In the genomic region with DNA sequence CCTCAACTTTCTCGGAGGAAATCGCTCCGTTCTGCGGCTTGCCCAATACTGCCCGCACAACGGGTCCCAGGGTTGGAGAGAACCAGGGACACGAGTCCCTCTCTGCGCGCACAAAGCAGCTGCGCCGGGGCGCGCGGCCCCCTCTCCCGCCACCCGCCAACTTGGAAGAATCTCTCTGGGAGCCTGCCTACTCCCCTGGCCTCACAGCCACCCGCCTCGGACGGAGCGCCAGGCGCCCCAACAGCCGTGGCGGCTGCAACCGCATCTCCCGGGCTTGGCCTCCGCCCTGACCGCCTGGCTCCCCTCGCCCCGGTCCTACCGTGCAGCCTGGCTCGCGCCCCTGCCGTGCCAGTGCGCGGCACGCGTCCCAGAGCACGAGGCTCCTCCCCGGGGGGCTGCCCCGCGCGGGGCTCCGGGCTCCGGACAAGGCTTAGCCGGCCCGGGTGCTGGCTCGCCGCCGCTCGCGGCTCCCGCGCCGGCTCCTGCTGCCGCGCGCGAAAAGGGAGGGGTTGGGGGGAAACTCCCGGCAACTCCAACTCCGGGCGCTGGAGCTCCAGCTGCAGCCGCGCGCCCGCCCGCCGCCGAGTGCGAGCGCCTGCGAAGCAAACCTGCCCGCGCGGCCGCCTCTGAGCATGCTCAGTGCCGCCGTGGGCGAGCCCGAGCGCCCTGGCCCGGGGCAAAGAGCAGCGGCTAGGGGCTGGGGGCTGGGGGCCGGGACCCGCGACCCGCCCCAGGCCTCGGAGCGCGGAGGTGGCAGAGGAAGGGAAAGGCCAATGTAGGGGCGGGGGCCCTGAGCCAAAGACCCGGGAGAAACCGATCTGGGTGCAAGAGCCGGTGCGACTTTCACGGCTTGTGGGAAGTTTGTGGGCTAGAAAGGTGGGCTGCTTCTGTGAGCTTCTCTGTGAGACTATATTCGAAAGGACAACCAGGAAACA, we compare ENCODE assay signal across 1 cellular context.
TF ChIP-seq lines count a peak whose summit lies in the region.

Gene STXBP6, minus strand, starts transcription at position 589 of the 935 bp plus-strand sequence. CDS start 75,329 bp downstream, outside the sequence.

TF ChIP-seq in HepG2, 621 proteins besides CTCF, POLR2A, EP300 and RAD21 (continued from another document and continues in another):
- TF ChIP-seq, protein P1, sequence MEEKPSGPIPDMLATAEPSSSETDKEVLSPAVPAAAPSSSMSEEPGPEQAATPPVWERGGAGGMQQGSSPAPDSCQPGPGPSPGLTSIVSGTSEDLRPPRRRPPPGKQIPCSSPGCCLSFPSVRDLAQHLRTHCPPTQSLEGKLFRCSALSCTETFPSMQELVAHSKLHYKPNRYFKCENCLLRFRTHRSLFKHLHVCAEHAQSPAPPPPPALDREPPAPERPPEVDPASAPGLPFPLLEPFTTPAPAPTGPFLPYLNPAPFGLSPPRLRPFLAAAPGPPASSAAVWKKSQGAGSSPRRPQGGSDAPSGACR (CRISPR knock-in tag; IDR thresholded peaks at IDR 0.05) = peak; percentile 20
- TF ChIP-seq TAF15 (IDR thresholded peaks at IDR 0.05; ENCODE audit: low read depth, low read length, poor library complexity, severe bottlenecking) (peak; percentile 98), TIGD3 (CRISPR knock-in tag; IDR thresholded peaks at IDR 0.05; ENCODE audit: borderline replicate concordance) (no peak), ZNF7 (CRISPR knock-in tag; IDR thresholded peaks at IDR 0.05) (peak; percentile 6; the same call in 1 of the 2 replicates), ZFP36L2 (CRISPR knock-in tag; IDR thresholded peaks at IDR 0.05) (peak; percentile 34; the same call in 1 of the 2 replicates), XRCC5 (optimal IDR thresholded peaks at IDR 0.05; ENCODE audit: low read length) (peak; percentile 78), ZNF547 (CRISPR knock-in tag; IDR thresholded peaks at IDR 0.05) (peak; percentile 94), MAFG (CRISPR knock-in tag; IDR thresholded peaks at IDR 0.05) (no peak; the same call in 1 of the 2 replicates), FOXJ3 (CRISPR knock-in tag; IDR thresholded peaks at IDR 0.05; ENCODE audit: borderline replicate concordance) (0 out of 2 replicates have a peak, but pooled peaks have one; percentile 23), SRF (IDR thresholded peaks at IDR 0.05; ENCODE audit: low read depth, low read length) (no peak), ZNF18 (CRISPR knock-in tag; IDR thresholded peaks at IDR 0.05; ENCODE audit: insufficient replicate concordance) (peak; percentile 97), RFXAP (CRISPR knock-in tag; IDR thresholded peaks at IDR 0.05; ENCODE audit: borderline replicate concordance) (peak; percentile 50), MIXL1 (CRISPR knock-in tag; IDR thresholded peaks at IDR 0.05) (peak; percentile 9; the same call in 1 of the 2 replicates), ZNF615 (CRISPR knock-in tag; IDR thresholded peaks at IDR 0.05; ENCODE audit: borderline replicate concordance) (no peak), HOXA7 (CRISPR knock-in tag; IDR thresholded peaks at IDR 0.05) (no peak), MEIS2 (CRISPR knock-in tag; IDR thresholded peaks at IDR 0.05) (peak; percentile 94), RXRA (CRISPR knock-in tag; IDR thresholded peaks at IDR 0.05) (no peak), SALL1 (CRISPR knock-in tag; IDR thresholded peaks at IDR 0.05) (peak; percentile 82), PAX8 (CRISPR knock-in tag; IDR thresholded peaks at IDR 0.05; ENCODE audit: borderline replicate concordance) (peak; percentile 83; the same call in 1 of the 2 replicates), ZNF839 (CRISPR knock-in tag; IDR thresholded peaks at IDR 0.05; ENCODE audit: borderline replicate concordance) (peak; percentile 50), ZFP91 (CRISPR knock-in tag; IDR thresholded peaks at IDR 0.05; ENCODE audit: borderline replicate concordance) (peak; percentile 74), SIX4 (CRISPR knock-in tag; IDR thresholded peaks at IDR 0.05) (no peak; the same call in none of the 2 replicates), GATAD1 (CRISPR knock-in tag; IDR thresholded peaks at IDR 0.05) (no peak), RBM39 (IDR thresholded peaks at IDR 0.05; ENCODE audit: low read depth, low read length, poor library complexity, severe bottlenecking) (peak; percentile 45), ZNF329 (CRISPR knock-in tag; IDR thresholded peaks at IDR 0.05; ENCODE audit: low read depth) (peak; percentile 79; the same call in 1 of the 2 replicates), ZMAT3 (CRISPR knock-in tag; conservative IDR thresholded peaks at IDR 0.05) (peak; percentile 93), BCL6 (CRISPR knock-in tag; IDR thresholded peaks at IDR 0.05) (peak; percentile 24; the same call in 1 of the 2 replicates), ATF3 (CRISPR knock-in tag; IDR thresholded peaks at IDR 0.05) (peak; percentile 39; the same call in 1 of the 2 replicates), SIN3B (IDR thresholded peaks at IDR 0.05; ENCODE audit: low read length) (no peak), ZNF678 (CRISPR knock-in tag; IDR thresholded peaks at IDR 0.05) (peak; percentile 96; the same call in 1 of the 2 replicates), GABPB1 (CRISPR knock-in tag; IDR thresholded peaks at IDR 0.05) (peak; percentile 70), DMTF1 (CRISPR knock-in tag; IDR thresholded peaks at IDR 0.05) (no peak), ZNF503 (CRISPR knock-in tag; IDR thresholded peaks at IDR 0.05) (peak; percentile 23), HOXA3 (CRISPR knock-in tag; IDR thresholded peaks at IDR 0.05) (peak; percentile 66), ZFAT (CRISPR knock-in tag; conservative IDR thresholded peaks at IDR 0.05) (peak; percentile 39; the same call in 1 of the 2 replicates), REPIN1 (CRISPR knock-in tag; IDR thresholded peaks at IDR 0.05; ENCODE audit: borderline replicate concordance, low read depth) (no peak; the same call in 1 of the 2 replicates), SALL2 (CRISPR knock-in tag; IDR thresholded peaks at IDR 0.05) (0 out of 2 replicates have a peak, but pooled peaks have one; percentile 38), ZNF136 (CRISPR knock-in tag; IDR thresholded peaks at IDR 0.05; ENCODE audit: low read depth) (no peak), HES4 (CRISPR knock-in tag; IDR thresholded peaks at IDR 0.05; ENCODE audit: borderline replicate concordance) (peak; percentile 99)
- TF ChIP-seq, protein P2, sequence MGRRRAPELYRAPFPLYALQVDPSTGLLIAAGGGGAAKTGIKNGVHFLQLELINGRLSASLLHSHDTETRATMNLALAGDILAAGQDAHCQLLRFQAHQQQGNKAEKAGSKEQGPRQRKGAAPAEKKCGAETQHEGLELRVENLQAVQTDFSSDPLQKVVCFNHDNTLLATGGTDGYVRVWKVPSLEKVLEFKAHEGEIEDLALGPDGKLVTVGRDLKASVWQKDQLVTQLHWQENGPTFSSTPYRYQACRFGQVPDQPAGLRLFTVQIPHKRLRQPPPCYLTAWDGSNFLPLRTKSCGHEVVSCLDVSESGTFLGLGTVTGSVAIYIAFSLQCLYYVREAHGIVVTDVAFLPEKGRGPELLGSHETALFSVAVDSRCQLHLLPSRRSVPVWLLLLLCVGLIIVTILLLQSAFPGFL (CRISPR knock-in tag; IDR thresholded peaks at IDR 0.05) = peak; percentile 44
- TF ChIP-seq, protein P3, sequence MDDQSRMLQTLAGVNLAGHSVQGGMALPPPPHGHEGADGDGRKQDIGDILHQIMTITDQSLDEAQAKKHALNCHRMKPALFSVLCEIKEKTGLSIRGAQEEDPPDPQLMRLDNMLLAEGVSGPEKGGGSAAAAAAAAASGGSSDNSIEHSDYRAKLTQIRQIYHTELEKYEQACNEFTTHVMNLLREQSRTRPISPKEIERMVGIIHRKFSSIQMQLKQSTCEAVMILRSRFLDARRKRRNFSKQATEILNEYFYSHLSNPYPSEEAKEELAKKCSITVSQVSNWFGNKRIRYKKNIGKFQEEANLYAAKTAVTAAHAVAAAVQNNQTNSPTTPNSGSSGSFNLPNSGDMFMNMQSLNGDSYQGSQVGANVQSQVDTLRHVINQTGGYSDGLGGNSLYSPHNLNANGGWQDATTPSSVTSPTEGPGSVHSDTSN (CRISPR knock-in tag; IDR thresholded peaks at IDR 0.05; ENCODE audit: borderline replicate concordance) = no peak
- TF ChIP-seq, protein P4, sequence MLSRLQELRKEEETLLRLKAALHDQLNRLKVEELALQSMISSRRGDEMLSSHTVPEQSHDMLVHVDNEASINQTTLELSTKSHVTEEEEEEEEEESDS (CRISPR knock-in tag; IDR thresholded peaks at IDR 0.05; ENCODE audit: borderline replicate concordance) = no peak
- TF ChIP-seq, protein P5, sequence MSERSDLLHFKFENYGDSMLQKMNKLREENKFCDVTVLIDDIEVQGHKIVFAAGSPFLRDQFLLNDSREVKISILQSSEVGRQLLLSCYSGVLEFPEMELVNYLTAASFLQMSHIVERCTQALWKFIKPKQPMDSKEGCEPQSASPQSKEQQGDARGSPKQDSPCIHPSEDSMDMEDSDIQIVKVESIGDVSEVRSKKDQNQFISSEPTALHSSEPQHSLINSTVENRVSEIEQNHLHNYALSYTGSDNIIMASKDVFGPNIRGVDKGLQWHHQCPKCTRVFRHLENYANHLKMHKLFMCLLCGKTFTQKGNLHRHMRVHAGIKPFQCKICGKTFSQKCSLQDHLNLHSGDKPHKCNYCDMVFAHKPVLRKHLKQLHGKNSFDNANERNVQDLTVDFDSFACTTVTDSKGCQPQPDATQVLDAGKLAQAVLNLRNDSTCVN (CRISPR knock-in tag; IDR thresholded peaks at IDR 0.05; ENCODE audit: borderline replicate concordance) = peak; percentile 39; the same call in 1 of the 2 replicates
- TF ChIP-seq, protein P6, sequence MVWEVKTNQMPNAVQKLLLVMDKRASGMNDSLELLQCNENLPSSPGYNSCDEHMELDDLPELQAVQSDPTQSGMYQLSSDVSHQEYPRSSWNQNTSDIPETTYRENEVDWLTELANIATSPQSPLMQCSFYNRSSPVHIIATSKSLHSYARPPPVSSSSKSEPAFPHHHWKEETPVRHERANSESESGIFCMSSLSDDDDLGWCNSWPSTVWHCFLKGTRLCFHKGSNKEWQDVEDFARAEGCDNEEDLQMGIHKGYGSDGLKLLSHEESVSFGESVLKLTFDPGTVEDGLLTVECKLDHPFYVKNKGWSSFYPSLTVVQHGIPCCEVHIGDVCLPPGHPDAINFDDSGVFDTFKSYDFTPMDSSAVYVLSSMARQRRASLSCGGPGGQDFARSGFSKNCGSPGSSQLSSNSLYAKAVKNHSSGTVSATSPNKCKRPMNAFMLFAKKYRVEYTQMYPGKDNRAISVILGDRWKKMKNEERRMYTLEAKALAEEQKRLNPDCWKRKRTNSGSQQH (CRISPR knock-in tag; IDR thresholded peaks at IDR 0.05; ENCODE audit: low read depth) = no peak
